Comparison of ENCODE assay signal across 1 cellular context in genomic region chr9:91071185-91071990, GRCh38.
TF ChIP-seq lines count a peak whose summit lies in the region.

No MANE protein-coding gene starts in this region.

TF ChIP-seq in HepG2, 621 proteins besides CTCF, POLR2A, EP300 and RAD21 (continued from another document):
- TF ChIP-seq ZNF687 (CRISPR knock-in tag; IDR thresholded peaks at IDR 0.05) (peak; percentile 98), KLF12 (CRISPR knock-in tag; IDR thresholded peaks at IDR 0.05; ENCODE audit: borderline replicate concordance) (0 out of 2 replicates have a peak, but pooled peaks have one; percentile 28), MIER3 (CRISPR knock-in tag; IDR thresholded peaks at IDR 0.05; ENCODE audit: borderline replicate concordance) (no peak; the same call in 1 of the 2 replicates), ZNF121 (CRISPR knock-in tag; IDR thresholded peaks at IDR 0.05) (no peak), MYC (CRISPR knock-in tag; IDR thresholded peaks at IDR 0.05; ENCODE audit: borderline replicate concordance) (peak; percentile 70), ZNF333 (CRISPR knock-in tag; IDR thresholded peaks at IDR 0.05; ENCODE audit: borderline replicate concordance) (no peak), MXD3 (CRISPR knock-in tag; IDR thresholded peaks at IDR 0.05) (no peak), ZNF367 (CRISPR knock-in tag; IDR thresholded peaks at IDR 0.05; ENCODE audit: borderline replicate concordance) (no peak), ZBTB42 (CRISPR knock-in tag; IDR thresholded peaks at IDR 0.05) (no peak), ZNF512B (CRISPR knock-in tag; IDR thresholded peaks at IDR 0.05; ENCODE audit: borderline replicate concordance) (peak; percentile 79; the same call in 1 of the 2 replicates), NFE2 (CRISPR knock-in tag; IDR thresholded peaks at IDR 0.05) (0 out of 2 replicates have a peak, but pooled peaks have one; percentile 33), PHF20 (CRISPR knock-in tag; IDR thresholded peaks at IDR 0.05) (peak; percentile 65; the same call in 1 of the 2 replicates), ZNF577 (CRISPR knock-in tag; IDR thresholded peaks at IDR 0.05; ENCODE audit: borderline replicate concordance, low read depth) (no peak), ZNF326 (CRISPR knock-in tag; IDR thresholded peaks at IDR 0.05; ENCODE audit: borderline replicate concordance) (no peak), LCORL (IDR thresholded peaks at IDR 0.05) (no peak), LCORL (CRISPR knock-in tag; IDR thresholded peaks at IDR 0.05) (no peak), IRF9 (CRISPR knock-in tag; IDR thresholded peaks at IDR 0.05; ENCODE audit: borderline replicate concordance) (0 out of 2 replicates have a peak, but pooled peaks have one; percentile 44), KMT2A (CRISPR knock-in tag; IDR thresholded peaks at IDR 0.05) (no peak), TRIM24 (CRISPR knock-in tag; IDR thresholded peaks at IDR 0.05) (no peak), ARID5B (CRISPR knock-in tag; IDR thresholded peaks at IDR 0.05) (0 out of 2 replicates have a peak, but pooled peaks have one; percentile 13), HOXA7 (CRISPR knock-in tag; IDR thresholded peaks at IDR 0.05) (no peak)
